ENCODE assay signal across 9 cellular contexts in genomic region chr15:28738200-28738561, GRCh38. TPM values are rescaled to one million over a fixed set of nuclear protein-coding genes. Genes with fewer than 3 reads are reported as not detected.
DNase-seq lines count a peak whose midpoint lies in the region; ATAC-seq, FAIRE-seq and TF ChIP-seq lines count a peak whose summit lies in the region.
"Not testable (repeated sequence)": the region's sequence is repeated elsewhere in the genome, so short reads cannot be mapped to it uniquely, and the experiment has no call there.
"Had no signal": no experiment of that assay in that cellular context is flagged by ENCODE, and none has a peak within 500 bp of the region (broad histone marks: within the 10 kb centered on the region; RNA-seq: fewer than 3 reads in every experiment).

No MANE protein-coding gene starts in this region.

- H3K4me3 ChIP-seq in adrenal gland (peak overlapping the region in 1 of 4 donors; percentile 63), epithelial cell of proximal tubule (ENCODE audit: low read depth, low read length) (peak overlapping the region; percentile 53), pancreas (peak overlapping the region; percentile 10 to 46 (median 44))

- H3K4me3 Mint-ChIP-seq in T-helper 17 cell (peak overlapping the region; percentile 86), type B pancreatic cell (peak overlapping the region; percentile 82)

- H3K36me3 ChIP-seq in ES-I3 (ENCODE audit: insufficient read depth, low read length); adrenal gland (replicated peaks in 1 of 2); pancreas: not testable (repeated sequence)

- H3K36me3 Mint-ChIP-seq in T-helper 17 cell (ENCODE audit: low read depth); type B pancreatic cell: not testable (repeated sequence)

- H3K9ac ChIP-seq in ES-I3 (ENCODE audit: low read depth, low read length), result peak overlapping the region; percentile 44; the same call in 1 of the 2 replicates

- H3K27me3 Mint-ChIP-seq in T-helper 17 cell, type B pancreatic cell: not testable (repeated sequence)

- TF ChIP-seq POLR2A in adrenal gland (IDR thresholded peaks at IDR 0.05), result not testable (repeated sequence)

- not testable (repeated sequence) for DNase-seq in T-helper 17 cell; adrenal gland; epithelial cell of proximal tubule (ENCODE audit: low read depth); left lobe of liver (ENCODE audit: low spot score); pancreas; type B pancreatic cell (ENCODE audit: extremely low spot score, unreplicated experiment)

- not testable (repeated sequence) for H3K9me3 ChIP-seq in ES-I3 (ENCODE audit: control insufficient read depth, insufficient read depth, low read length); T-helper 17 cell (ENCODE audit: control insufficient read depth, low read length, poor library complexity, severe bottlenecking); adrenal gland (replicated peaks in 1 of 3); pancreas

- not testable (repeated sequence) for FAIRE-seq in pancreas (lab: Jason Lieb, UNC)

- TF ChIP-seq CTCF in adrenal gland (IDR thresholded peaks at IDR 0.05); epithelial cell of proximal tubule (conservative IDR thresholded peaks at IDR 0.05; ENCODE audit: low read depth, low read length); pancreas (IDR thresholded peaks at IDR 0.05); type B pancreatic cell (conservative IDR thresholded peaks at IDR 0.05): not testable (repeated sequence)

- peak overlapping the region in 4 of 5 donors; percentile 77 to 94 (median 82) for H3K27ac ChIP-seq in adrenal gland
- H3K27ac ChIP-seq in pancreas, result peak overlapping the region; percentile 55 to 88 (median 76)

- 0% methylated on average over 3 of the region's 23 CpGs for WGBS in adrenal gland, 4 donors
- WGBS in pancreas, 2 donors, result 0% methylated on average over 3 of the region's 23 CpGs

- H3K4me1 ChIP-seq in ES-I3 (ENCODE audit: insufficient read depth, low read length); adrenal gland (replicated peaks in 1 of 2); pancreas: not testable (repeated sequence)

- not testable (repeated sequence) for H3K27me3 ChIP-seq in adrenal gland, pancreas

- not testable (repeated sequence) for H3K4me1 Mint-ChIP-seq in T-helper 17 cell; type B pancreatic cell (ENCODE audit: unreplicated experiment)

- H3K9me3 Mint-ChIP-seq in type B pancreatic cell, result not testable (repeated sequence)

- H3K27ac Mint-ChIP-seq in T-helper 17 cell (peak overlapping the region; percentile 78), type B pancreatic cell (peak overlapping the region; percentile 46)

- ATAC-seq in HG03175 (IDR thresholded peaks at IDR 0.05; ENCODE audit: unreplicated experiment), result peak; percentile 17
- ATAC-seq in T-helper 17 cell, result peak; percentile 37
- ATAC-seq in left lobe of liver, result peak; percentile 68
- peak in 2 of 4 donors; percentile 19 to 50 for ATAC-seq in pancreas

- intact Hi-C loops in adrenal gland (cut with DNase I); pancreas (cut with DNase I): not testable (repeated sequence)

RNA-seq across cellular contexts. Expression of gene GOLGA8M, which starts 26.0 kb away (rescaled TPM):
- total RNA-seq in T-helper 17 cell (1 to 10 TPM in 1 of 2 donors, not detected in 1; 1.0 TPM), adrenal gland (1 to 10 TPM in 4 of 8 donors, under 1 TPM in 2, not detected in 2; 0.67 to 3.0 (median 2.0) TPM), epithelial cell of proximal tubule (0.06 TPM in 1 of 2 replicates, not detected in the other), left lobe of liver (6.8 TPM), pancreas (1 to 10 TPM in 5 of 6 donors, under 1 TPM in 1; 0.69 to 2.1 (median 1.5) TPM), type B pancreatic cell (ENCODE audit: low replicate concordance) (0.43 and 0.68 TPM in 2 replicates)
- polyA plus RNA-seq in adrenal gland (1 to 10 TPM in 1 of 3 donors, under 1 TPM in 2; 0.22 to 2.0 (median 0.51) TPM), pancreas (1 to 10 TPM in 1 of 2 donors, under 1 TPM in 1; 0.80 to 1.4 TPM)
- total RNA-seq: Calu3 had no signal
